In genomic region chr1:103170608-103171007, GRCh38 we compare ENCODE assay signal across 1 cellular context.
A peak's percentile ranks its signal among the peaks of the same experiment; 100 is the strongest.
TF ChIP-seq lines count a peak whose summit lies in the region.

No MANE protein-coding gene starts in this region.

TF ChIP-seq in H1, 55 proteins besides CTCF, POLR2A, EP300 and RAD21 (continued from another document):
- TF ChIP-seq CHD7 (IDR thresholded peaks at IDR 0.05; ENCODE audit: insufficient replicate concordance, low read length) (no peak), CEBPB (IDR thresholded peaks at IDR 0.05; ENCODE audit: low read depth, low read length) (peak; percentile 77)
